9 cellular contexts compared by ENCODE assay signal in genomic region chr1:181482521-181483083, GRCh38. TPM values are rescaled to one million over a fixed set of nuclear protein-coding genes. Genes with fewer than 3 reads are reported as not detected.
DNase-seq lines count a peak whose midpoint lies in the region; ATAC-seq and TF ChIP-seq lines count a peak whose summit lies in the region.
"Had no signal": no experiment of that assay in that cellular context is flagged by ENCODE, and none has a peak within 500 bp of the region (broad histone marks: within the 10 kb centered on the region; RNA-seq: fewer than 3 reads in every experiment).

No MANE protein-coding gene starts in this region.

- peaks cover 61% of the 10 kb centered on the region for H3K27me3 Mint-ChIP-seq in CD8-positive, alpha-beta T cell (ENCODE audit: low read depth)

- peak; percentile 54 for DNase-seq in activated T-cell treated with anti-CD3 and anti-CD28 coated beads for 48 hours (ENCODE audit: low read depth)
- DNase-seq in activated T-cell treated with anti-CD3 and anti-CD28 coated beads for 4 hours = no peak
- DNase-seq in activated CD4-positive, alpha-beta T cell treated with anti-CD3 and anti-CD28 coated beads, Interleukin-2, amount 50 U/mL, for 48 hours = peak; percentile 47 to 56
- peak; percentile 63 for DNase-seq in Right ventricle myocardium superior
- DNase-seq in prostate gland (ENCODE audit: low spot score) = peak; percentile 15
- no peak for DNase-seq in CD8-positive, alpha-beta T cell
- no peak for DNase-seq in gastrocnemius medialis

- POLR2A ChIA-PET in CD8-positive, alpha-beta T cell (lab: Charles Lee) = no interaction called here

- in situ Hi-C loops in gastrocnemius medialis (cut with MboI; ENCODE audit: low sequenced_read_pairs in 4 of 4) = loop anchor here in 3 of 4 donors (25.0 kb wide), 2 partner anchors 580 to 930 kb away; partner anchors contain the start of genes ZNF648 (in 3 of the 3) and TEDDM1 (in 1 of the 3)

- TF ChIP-seq CTCF in prostate gland (IDR thresholded peaks at IDR 0.05) = peak in 1 of 4 experiments; percentile 16
- TF ChIP-seq CTCF in CD8-positive, alpha-beta T cell (IDR thresholded peaks at IDR 0.05) = no peak
- no peak for TF ChIP-seq CTCF in gastrocnemius medialis (IDR thresholded peaks at IDR 0.05 in 4 of 5, conservative IDR thresholded peaks at IDR 0.05 in 1 of 5)

- H3K4me1 ChIP-seq in prostate gland (replicated peaks) = no peaks in the 10 kb centered on the region
- H3K4me1 ChIP-seq in CD8-positive, alpha-beta T cell (ENCODE audit: insufficient read depth, low read length) = peaks cover 4% of the 10 kb centered on the region
- no peaks in the 10 kb centered on the region for H3K4me1 ChIP-seq in gastrocnemius medialis

- peaks cover 17% of the 10 kb centered on the region for H3K4me1 Mint-ChIP-seq in CD8-positive, alpha-beta T cell (ENCODE audit: low read depth)

- no peak overlapping the region for H3K27ac Mint-ChIP-seq in CD8-positive, alpha-beta T cell
- H3K27ac Mint-ChIP-seq: CD4-positive, alpha-beta T cell had no signal

- ATAC-seq in HG03066 (IDR thresholded peaks at IDR 0.05; ENCODE audit: low read depth, unreplicated experiment) (peak; percentile 45), Right ventricle myocardium superior (ENCODE audit: poor library complexity) (peak; percentile 32), gastrocnemius medialis (no peak)
- no peak for ATAC-seq in CD8-positive, alpha-beta T cell

- H3K4me3 Mint-ChIP-seq in CD8-positive, alpha-beta T cell = no peak overlapping the region
- H3K4me3 Mint-ChIP-seq: CD4-positive, alpha-beta T cell had no signal

- intact Hi-C loops in Right ventricle myocardium superior (cut with DNase I) = loop anchor here (5.0 to 10.0 kb wide), 2 partner anchors 452 to 600 kb away; no protein-coding TSS in a partner anchor
- intact Hi-C loops in prostate gland (cut with DNase I) = no loop called here
- intact Hi-C loops in CD8-positive, alpha-beta T cell (cut with DNase I, micrococcal nuclease) = no loop called here
- intact Hi-C loops in gastrocnemius medialis (cut with DNase I; ENCODE audit: low total_unique reads) = no loop called here

- H3K27me3 ChIP-seq in prostate gland (replicated peaks; ENCODE audit: insufficient read depth) (peaks cover 23% of the 10 kb centered on the region), gastrocnemius medialis (peaks cover 59 to 63% (median 61%) of the 10 kb centered on the region in 3 donors)
- peaks cover 13% of the 10 kb centered on the region for H3K27me3 ChIP-seq in CD8-positive, alpha-beta T cell (ENCODE audit: insufficient read depth, low read length)

- no peak overlapping the region for H3K27ac ChIP-seq in prostate gland
- no peak overlapping the region for H3K27ac ChIP-seq in CD8-positive, alpha-beta T cell (ENCODE audit: low read depth, low read length)
- H3K27ac ChIP-seq in gastrocnemius medialis = no peak overlapping the region

- no peaks in the 10 kb centered on the region for H3K36me3 Mint-ChIP-seq in CD8-positive, alpha-beta T cell

- H3K4me3 ChIP-seq in prostate gland (peak overlapping the region in 1 of 2 donors; percentile 9), gastrocnemius medialis (peak overlapping the region in 1 of 4 donors; percentile 21)
- H3K4me3 ChIP-seq in CD8-positive, alpha-beta T cell (ENCODE audit: low read depth, low read length) = no peak overlapping the region

- no peak for TF ChIP-seq POLR2A in prostate gland (IDR thresholded peaks at IDR 0.05)
- TF ChIP-seq POLR2A in gastrocnemius medialis (IDR thresholded peaks at IDR 0.05) = no peak

- 3% methylated on average over 55 of the region's 55 CpGs for WGBS in prostate gland

- H3K9me3 Mint-ChIP-seq in CD8-positive, alpha-beta T cell = no peaks in the 10 kb centered on the region
- H3K9me3 Mint-ChIP-seq: CD4-positive, alpha-beta T cell had no signal

- CTCF ChIA-PET in CD8-positive, alpha-beta T cell (lab: Charles Lee) = no interaction called here

- H3K9me3 ChIP-seq in prostate gland (no peaks in the 10 kb centered on the region), gastrocnemius medialis (no peaks in the 10 kb centered on the region)
- H3K9me3 ChIP-seq in CD8-positive, alpha-beta T cell (ENCODE audit: low read length) = no peaks in the 10 kb centered on the region

- H3K36me3 ChIP-seq in prostate gland = no peaks in the 10 kb centered on the region
- H3K36me3 ChIP-seq in CD8-positive, alpha-beta T cell (ENCODE audit: insufficient read depth, low read length) = no peaks in the 10 kb centered on the region
- H3K36me3 ChIP-seq in gastrocnemius medialis = no peaks in the 10 kb centered on the region

RNA-seq across cellular contexts. Expression of gene CACNA1E, which starts 0.7 kb away (rescaled TPM):
- 4.7 TPM for total RNA-seq in Right ventricle myocardium superior
- 1 to 10 TPM in 1 of 2 donors, not detected in 1; 4.1 TPM for total RNA-seq in prostate gland
- not detected for total RNA-seq in CD8-positive, alpha-beta T cell
- total RNA-seq in gastrocnemius medialis = under 1 TPM in 2 of 4 donors, not detected in 2; 0.03 to 0.05 TPM
- total RNA-seq: CD4-positive, alpha-beta T cell had no signal

Comparison
In these comparisons a context has a peak if more than half of its experiments do, and no peak if none do; other contexts are left out.
1. DNase-seq: peak in activated T-cell treated with anti-CD3 and anti-CD28 coated beads for 48 hours (single experiment), activated CD4-positive, alpha-beta T cell treated with anti-CD3 and anti-CD28 coated beads, Interleukin-2, amount 50 U/mL, for 48 hours (2 of 2), Right ventricle myocardium superior (single experiment) and prostate gland (single experiment); none in activated T-cell treated with anti-CD3 and anti-CD28 coated beads for 4 hours (single experiment), CD8-positive, alpha-beta T cell (0 of 7) and gastrocnemius medialis (0 of 2).
2. ATAC-seq: peak in HG03066 (single experiment) and Right ventricle myocardium superior (single experiment); none in CD8-positive, alpha-beta T cell (single experiment) and gastrocnemius medialis (0 of 2).